Comparison of ENCODE assay signal across 23 cellular contexts in genomic region chr4:20326460-20326859, GRCh38.
A peak's percentile ranks its signal among the peaks of the same experiment; 100 is the strongest.
DNase-seq lines count a peak whose midpoint lies in the region; ATAC-seq, FAIRE-seq and TF ChIP-seq lines count a peak whose summit lies in the region.
"Had no signal": no experiment of that assay in that cellular context is flagged by ENCODE, and none has a peak within 500 bp of the region (broad histone marks: within the 10 kb centered on the region; RNA-seq: fewer than 3 reads in every experiment).

No MANE protein-coding gene starts in this region.

- H3F3A ChIP-seq in MM.1S (ENCODE audit: insufficient read depth, low read length): no peaks in the 10 kb centered on the region

- H3K9ac ChIP-seq in MM.1S (ENCODE audit: low read length): no peak overlapping the region

- no peaks in the 10 kb centered on the region for H3K36me3 ChIP-seq in ACC112 (ENCODE audit: insufficient read depth, low read length)
- H3K36me3 ChIP-seq in MM.1S (replicated peaks; ENCODE audit: insufficient read depth, low read length): no peaks in the 10 kb centered on the region
- H3K36me3 ChIP-seq: Peyer's patch, SJCRH30 had no signal

- peak overlapping the region; percentile 60 for H3K27ac Mint-ChIP-seq in nephron progenitor cell
- H3K27ac Mint-ChIP-seq: CD4-positive, CD25-positive, alpha-beta regulatory T cell had no signal

- DNase-seq in MM.1S: no peak
- DNase-seq in nephron progenitor cell: no peak
- DNase-seq in NCI-H1436 treated with DMSO at 0.1 percent for 48 hours (lab: John Stamatoyannopoulos, UW): no peak
- no peak for DNase-seq in NAMALWA (ENCODE audit: low spot score)
- DNase-seq: 8988T; CD4-positive, CD25-positive, alpha-beta regulatory T cell; DMS153; DND-41; Karpas-422; NCI-H1105; NCI-H146; NCI-H1930; NCI-H2227 treated with DMSO at 0.1 percent for 48 hours; NCI-H510A; OCI-M1; Peyer's patch; SJCRH30 had no signal

- H3K36me3 Mint-ChIP-seq in nephron progenitor cell (ENCODE audit: low read depth): peaks cover 4% of the 10 kb centered on the region
- H3K36me3 Mint-ChIP-seq: CD4-positive, CD25-positive, alpha-beta regulatory T cell had no signal

- no peaks in the 10 kb centered on the region for H3K9me3 ChIP-seq in MM.1S (replicated peaks; ENCODE audit: insufficient read depth, low read length)
- H3K9me3 ChIP-seq: Peyer's patch, SJCRH30 had no signal

- H2AFZ ChIP-seq in ACC112 (ENCODE audit: low read length, unreplicated experiment) (peak overlapping the region; percentile 30), MM.1S (ENCODE audit: low read length) (no peak overlapping the region)

- H3K79me2 ChIP-seq in ACC112 (ENCODE audit: control insufficient read depth, insufficient read depth, low read length, unreplicated experiment) (peaks cover 12% of the 10 kb centered on the region), MM.1S (ENCODE audit: low read length) (no peaks in the 10 kb centered on the region)

- H4K20me1 ChIP-seq in MM.1S (ENCODE audit: insufficient read depth, low read length): no peaks in the 10 kb centered on the region

- no peak overlapping the region for H3K27ac ChIP-seq in ACC112 (ENCODE audit: low read depth, low read length)
- H3K27ac ChIP-seq in MM.1S (ENCODE audit: low read length): no peak overlapping the region
- H3K27ac ChIP-seq: Peyer's patch, SJCRH30 had no signal

- ATAC-seq in GM19397 (IDR thresholded peaks at IDR 0.05; ENCODE audit: unreplicated experiment): no peak
- ATAC-seq: HCT116, HepG2 had no signal

- no peaks in the 10 kb centered on the region for H3K9me3 Mint-ChIP-seq in nephron progenitor cell

- peaks cover 5% of the 10 kb centered on the region for H3K4me1 ChIP-seq in ACC112 (ENCODE audit: control insufficient read depth, insufficient read depth, low read length, unreplicated experiment)
- no peaks in the 10 kb centered on the region for H3K4me1 ChIP-seq in MM.1S (ENCODE audit: low read length)
- H3K4me1 ChIP-seq: Peyer's patch, SJCRH30 had no signal

- H3K27me3 ChIP-seq in ACC112 (ENCODE audit: insufficient read depth, low read length) (no peaks in the 10 kb centered on the region), MM.1S (replicated peaks; ENCODE audit: insufficient read depth, low read length) (no peaks in the 10 kb centered on the region)
- H3K27me3 ChIP-seq: Peyer's patch, SJCRH30 had no signal

- no peaks in the 10 kb centered on the region for H3K27me3 Mint-ChIP-seq in nephron progenitor cell (ENCODE audit: low read depth, poor library complexity)
- H3K27me3 Mint-ChIP-seq: CD4-positive, CD25-positive, alpha-beta regulatory T cell had no signal

- TF ChIP-seq CTCF in MM.1S (IDR thresholded peaks at IDR 0.05; ENCODE audit: low read length) (no peak), nephron progenitor cell (IDR thresholded peaks at IDR 0.05) (no peak)

- H3K4me3 ChIP-seq in ACC112 (ENCODE audit: low read depth, low read length) (no peak overlapping the region), MM.1S (ENCODE audit: low read length) (no peak overlapping the region)
- H3K4me3 ChIP-seq: Peyer's patch, SJCRH30 had no signal

- H3K9me2 ChIP-seq in MM.1S (replicated peaks; ENCODE audit: insufficient read depth, low read length): no peaks in the 10 kb centered on the region

- peaks cover 33% of the 10 kb centered on the region for H3K4me1 Mint-ChIP-seq in nephron progenitor cell
- H3K4me1 Mint-ChIP-seq: CD4-positive, CD25-positive, alpha-beta regulatory T cell had no signal

- H3K4me3 Mint-ChIP-seq in nephron progenitor cell: no peak overlapping the region
- H3K4me3 Mint-ChIP-seq: CD4-positive, CD25-positive, alpha-beta regulatory T cell had no signal

- H3K4me2 ChIP-seq in MM.1S (ENCODE audit: low read depth, low read length): 0 out of 2 replicates have a peak overlapping the region, but pooled peaks have one; percentile 8

- FAIRE-seq in endometrium (lab: Jason Lieb, UNC): peak; percentile 90
- FAIRE-seq: GM12892, HepG2 had no signal
